Comparison of ENCODE assay signal across 24 cellular contexts in the genomic region with DNA sequence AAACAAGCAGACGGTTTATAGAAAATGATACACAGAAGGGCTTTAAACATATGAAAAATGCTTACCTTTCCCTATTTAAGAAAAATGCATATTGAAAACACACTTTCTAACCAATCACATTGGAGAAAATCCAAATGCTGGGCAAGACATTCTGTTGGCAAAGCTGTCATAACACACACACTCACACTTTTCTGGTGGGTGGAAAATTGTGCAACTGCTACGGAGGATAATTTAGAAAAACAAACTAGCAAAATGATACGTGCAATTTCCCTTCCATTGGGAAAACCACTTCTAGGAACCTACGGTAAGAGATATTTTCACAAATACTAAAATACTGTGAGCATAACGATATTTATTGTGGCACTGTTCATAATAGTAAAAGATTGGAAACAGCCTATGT.
DNase-seq lines count a peak whose midpoint lies in the region; FAIRE-seq and TF ChIP-seq lines count a peak whose summit lies in the region.
"Had no signal": no experiment of that assay in that cellular context is flagged by ENCODE, and none has a peak within 500 bp of the region (broad histone marks: within the 10 kb centered on the region; RNA-seq: fewer than 3 reads in every experiment).

No MANE protein-coding gene starts in this region.

- no peaks in the 10 kb centered on the region for H3K9me3 ChIP-seq in adipocyte (ENCODE audit: control insufficient read depth, low read length)
- H3K9me3 ChIP-seq: A549, HAP-1 had no signal

- no peaks in the 10 kb centered on the region for H3K27me3 ChIP-seq in adipocyte (replicated peaks; ENCODE audit: control insufficient read depth, insufficient read depth, low read length)

- H3K4me3 ChIP-seq in adipocyte (ENCODE audit: low read length) = no peak overlapping the region
- H3K4me3 ChIP-seq: A549, GM23338, HAP-1 had no signal

- FAIRE-seq in RCC 7860 (lab: Jason Lieb, UNC) = no peak
- no peak for FAIRE-seq in H54 (lab: Jason Lieb, UNC)
- FAIRE-seq: A549, G401.6, GM12892, GM19239 had no signal

- peaks cover 28% of the 10 kb centered on the region for H3K4me1 ChIP-seq in adipocyte (ENCODE audit: control insufficient read depth, insufficient read depth, low read length)
- H3K4me1 ChIP-seq: A549, HAP-1 had no signal

- peak; percentile 24 for DNase-seq in Ammon's horn (ENCODE audit: low spot score)
- peak; percentile 35 for DNase-seq in adipocyte (ENCODE audit: low read depth)
- DNase-seq in fibroblast of gingiva (ENCODE audit: low read depth) = peak; percentile 77
- peak; percentile 24 for DNase-seq in iris pigment epithelial cell (ENCODE audit: low read depth)
- DNase-seq in NCI-H526 treated with DMSO at 0.1 percent for 48 hours (lab: John Stamatoyannopoulos, UW) = no peak
- DNase-seq in activated CD4-positive, alpha-beta T cell treated with anti-CD3 and anti-CD28 coated beads, Interleukin-2, amount 50 U/mL, for 48 hours = no peak
- no peak for DNase-seq in RCC 7860 (ENCODE audit: low spot score)
- DNase-seq in H54 (ENCODE audit: insufficient read length, low spot score) = no peak
- DNase-seq: 8988T; ACHN; AML-193; C1 segment of cervical spinal cord; Calu3; CD4-positive, alpha-beta memory T cell; COR-L47; DMS153; DND-41; HFFc6 had no signal

- H3K36me3 ChIP-seq in adipocyte (ENCODE audit: control insufficient read depth, insufficient read depth, low read length, severe bottlenecking) = no peaks in the 10 kb centered on the region
- H3K36me3 ChIP-seq: HAP-1 had no signal

- H3K9ac ChIP-seq in adipocyte (ENCODE audit: low read length) = no peak overlapping the region

- no peak for TF ChIP-seq POLR2A in H54 (IDR thresholded peaks at IDR 0.05; ENCODE audit: low read depth, low read length)

Comparison
In these comparisons a context has a peak if more than half of its experiments do, and no peak if none do; other contexts are left out.
1. DNase-seq: peak in Ammon's horn (single experiment), adipocyte (single experiment), fibroblast of gingiva (single experiment) and iris pigment epithelial cell (single experiment); none in NCI-H526 treated with DMSO at 0.1 percent for 48 hours (single experiment), activated CD4-positive, alpha-beta T cell treated with anti-CD3 and anti-CD28 coated beads, Interleukin-2, amount 50 U/mL, for 48 hours (0 of 2), RCC 7860 (single experiment) and H54 (single experiment).